Comparison of ENCODE assay signal across 16 cellular contexts in the genomic region with DNA sequence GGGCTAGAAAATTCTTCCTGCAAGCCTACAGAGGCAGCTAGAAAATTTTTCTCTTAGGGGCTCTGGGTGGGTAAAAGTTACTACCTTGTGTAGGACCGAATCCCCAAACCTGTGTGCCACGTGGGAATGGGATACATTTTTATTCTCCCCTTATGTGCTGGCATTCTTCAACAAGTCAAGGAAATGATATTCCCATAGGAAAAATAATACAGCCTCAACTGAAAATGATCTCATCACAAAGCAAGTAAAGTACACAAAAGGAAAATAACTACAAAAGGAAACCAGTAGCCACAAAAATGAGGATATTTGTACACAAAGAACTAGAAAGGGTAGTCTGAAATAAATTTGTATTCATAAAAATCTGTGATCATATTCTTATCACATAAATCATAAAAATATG.
"Had no signal": no experiment of that assay in that cellular context is flagged by ENCODE, and none has a peak within 500 bp of the region (broad histone marks: within the 10 kb centered on the region; RNA-seq: fewer than 3 reads in every experiment).

No MANE protein-coding gene starts in this region.

- ATAC-seq: left cardiac atrium; stimulated activated naive CD8-positive, alpha-beta T cell treated with anti-CD3 and anti-CD28 coated beads, Interleukin-15, Interleukin-2, amounts not matched to agents 100 U/mL and 50 U/mL, for 24 hours; T-helper 17 cell; upper lobe of right lung had no signal

- H3K4me3 ChIP-seq: sigmoid colon, upper lobe of right lung had no signal

- H3K27me3 ChIP-seq: sigmoid colon, upper lobe of right lung had no signal

- DNase-seq: activated CD4-positive, alpha-beta memory T cell treated with anti-CD3 and anti-CD28 coated beads for 36 hours; activated CD4-positive, alpha-beta T cell treated with anti-CD3 and anti-CD28 coated beads for 48 hours; activated naive CD4-positive, alpha-beta T cell treated with Interleukin-2 at 50 U/mL for 16 hours; activated naive CD8-positive, alpha-beta T cell treated with anti-CD3 and anti-CD28 coated beads for 36 hours; activated T-cell treated with anti-CD3 and anti-CD28 coated beads, Interleukin-2, amount 50 U/mL, for 48 hours; cerebellar nuclear complex; cortex of kidney; left cardiac atrium; nephron progenitor cell; retina; sigmoid colon; stimulated activated CD4-positive, alpha-beta T cell treated with anti-CD3 and anti-CD28 coated beads, Interleukin-4, amount 100 ng/mL, for 4 hours; stimulated activated naive CD8-positive, alpha-beta T cell treated with anti-CD3 and anti-CD28 coated beads, Interleukin-15, Interleukin-2, amounts not matched to agents 100 U/mL and 50 U/mL, for 24 hours; SW 1271; T-helper 17 cell; upper lobe of right lung had no signal

- H3K36me3 ChIP-seq: sigmoid colon, upper lobe of right lung had no signal

- H3K27ac ChIP-seq: sigmoid colon, upper lobe of right lung had no signal

- H3K4me1 ChIP-seq: sigmoid colon, upper lobe of right lung had no signal

- H3K9me3 ChIP-seq: sigmoid colon, upper lobe of right lung had no signal
